In the genomic region with DNA sequence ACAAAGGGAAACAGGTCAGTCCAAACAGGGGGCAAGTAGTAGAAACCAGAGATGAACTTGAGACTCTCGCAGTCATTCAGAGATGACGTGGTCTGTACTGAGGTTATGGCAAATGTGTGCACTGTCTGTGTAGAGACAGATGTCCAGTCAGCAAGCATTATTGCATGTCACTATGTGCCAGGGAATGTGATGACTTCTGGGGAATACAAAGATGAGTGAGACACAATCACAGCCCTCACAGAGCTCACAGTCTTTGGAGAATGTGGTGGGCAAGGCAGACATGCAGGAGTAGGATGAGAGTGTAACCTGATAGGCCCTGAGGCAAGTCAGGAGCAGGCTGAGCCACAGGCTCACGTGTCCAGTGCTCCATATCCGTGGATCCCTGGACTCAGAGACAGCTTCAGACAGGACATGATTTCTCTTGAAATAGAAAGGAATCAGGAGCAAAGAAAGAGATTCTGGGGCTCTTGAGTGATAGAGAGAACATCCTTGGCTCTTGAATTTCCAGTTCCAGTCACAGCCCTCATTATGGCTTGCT, we compare ENCODE assay signal across 25 cellular contexts.
DNase-seq lines count a peak whose midpoint lies in the region; ATAC-seq and TF ChIP-seq lines count a peak whose summit lies in the region.
"Had no signal": no experiment of that assay in that cellular context is flagged by ENCODE, and none has a peak within 500 bp of the region (broad histone marks: within the 10 kb centered on the region; RNA-seq: fewer than 3 reads in every experiment).

No MANE protein-coding gene starts in this region.

- TF ChIP-seq CTCF in fibroblast of mammary gland (conservative IDR thresholded peaks at IDR 0.05; ENCODE audit: control insufficient read depth, insufficient read depth, low read depth, low read length), result no peak

- H3K4me1 Mint-ChIP-seq in activated naive CD8-positive, alpha-beta T cell (ENCODE audit: low read depth), result peaks cover 38% of the 10 kb centered on the region
- H3K4me1 Mint-ChIP-seq in activated naive CD8-positive, alpha-beta T cell treated with anti-CD3 and anti-CD28 coated beads for 36 hours, result peaks cover 40% of the 10 kb centered on the region
- no peaks in the 10 kb centered on the region for H3K4me1 Mint-ChIP-seq in stimulated activated effector memory CD8-positive, alpha-beta T cell treated with anti-CD3 and anti-CD28 coated beads, Interleukin-12 subunit alpha, Interleukin-12 subunit beta, amount 100 ng/mL, for 72 hours

- H3K36me3 Mint-ChIP-seq in activated naive CD8-positive, alpha-beta T cell, result no peaks in the 10 kb centered on the region
- H3K36me3 Mint-ChIP-seq in activated naive CD8-positive, alpha-beta T cell treated with anti-CD3 and anti-CD28 coated beads for 36 hours, result peaks cover 5% of the 10 kb centered on the region
- H3K36me3 Mint-ChIP-seq in stimulated activated effector memory CD8-positive, alpha-beta T cell treated with anti-CD3 and anti-CD28 coated beads, Interleukin-12 subunit alpha, Interleukin-12 subunit beta, amount 100 ng/mL, for 72 hours, result no peaks in the 10 kb centered on the region

- H3K4me3 ChIP-seq in fibroblast of mammary gland (ENCODE audit: control insufficient read depth, low read depth, low read length), result no peak overlapping the region
- H3K4me3 ChIP-seq: breast epithelium, smooth muscle cell, thyroid gland had no signal

- ATAC-seq in stimulated activated effector memory CD8-positive, alpha-beta T cell treated with anti-CD3 and anti-CD28 coated beads, Interleukin-12 subunit alpha, Interleukin-12 subunit beta, amount 100 ng/mL, for 72 hours, result peak; percentile 22
- ATAC-seq in HG02852 (IDR thresholded peaks at IDR 0.05; ENCODE audit: unreplicated experiment), result no peak
- ATAC-seq: activated CD4-positive, CD25-positive, alpha-beta regulatory T cell treated with anti-CD3 and anti-CD28 coated beads, Interleukin-2, amount 50 U/mL, for 24 hours; left lobe of liver; PC-3; Right ventricle myocardium inferior had no signal

- H3K4me3 Mint-ChIP-seq in activated naive CD8-positive, alpha-beta T cell, result no peak overlapping the region
- H3K4me3 Mint-ChIP-seq in activated naive CD8-positive, alpha-beta T cell treated with anti-CD3 and anti-CD28 coated beads for 36 hours, result no peak overlapping the region
- H3K4me3 Mint-ChIP-seq in stimulated activated effector memory CD8-positive, alpha-beta T cell treated with anti-CD3 and anti-CD28 coated beads, Interleukin-12 subunit alpha, Interleukin-12 subunit beta, amount 100 ng/mL, for 72 hours, result no peak overlapping the region
- H3K4me3 Mint-ChIP-seq: neural crest cell had no signal

- no peaks in the 10 kb centered on the region for H3K9me3 Mint-ChIP-seq in activated naive CD8-positive, alpha-beta T cell (ENCODE audit: low read depth)
- no peaks in the 10 kb centered on the region for H3K9me3 Mint-ChIP-seq in activated naive CD8-positive, alpha-beta T cell treated with anti-CD3 and anti-CD28 coated beads for 36 hours
- no peaks in the 10 kb centered on the region for H3K9me3 Mint-ChIP-seq in stimulated activated effector memory CD8-positive, alpha-beta T cell treated with anti-CD3 and anti-CD28 coated beads, Interleukin-12 subunit alpha, Interleukin-12 subunit beta, amount 100 ng/mL, for 72 hours
- H3K9me3 Mint-ChIP-seq: activated naive CD4-positive, alpha-beta T cell treated with anti-CD3 and anti-CD28 coated beads, Interleukin-2, amount 50 U/mL, for 72 hours; neural crest cell had no signal

- H3K27ac Mint-ChIP-seq in activated naive CD8-positive, alpha-beta T cell, result peak overlapping the region; percentile 64
- H3K27ac Mint-ChIP-seq in activated naive CD8-positive, alpha-beta T cell treated with anti-CD3 and anti-CD28 coated beads for 36 hours, result no peak overlapping the region
- no peak overlapping the region for H3K27ac Mint-ChIP-seq in stimulated activated effector memory CD8-positive, alpha-beta T cell treated with anti-CD3 and anti-CD28 coated beads, Interleukin-12 subunit alpha, Interleukin-12 subunit beta, amount 100 ng/mL, for 72 hours
- H3K27ac Mint-ChIP-seq: activated naive CD4-positive, alpha-beta T cell treated with anti-CD3 and anti-CD28 coated beads, Interleukin-2, amount 50 U/mL, for 72 hours had no signal

- DNase-seq in activated naive CD8-positive, alpha-beta T cell treated with anti-CD3 and anti-CD28 coated beads for 36 hours, result no peak
- DNase-seq in GM03348 (ENCODE audit: low spot score) (peak; percentile 14), fibroblast of mammary gland (ENCODE audit: low read depth) (peak; percentile 64), HPDE6-E6E7 (ENCODE audit: extremely low spot score) (no peak), COR-L47 (lab: John Stamatoyannopoulos, UW) (no peak)
- no peak for DNase-seq in stimulated activated effector memory CD8-positive, alpha-beta T cell treated with anti-CD3 and anti-CD28 coated beads, Interleukin-12 subunit alpha, Interleukin-12 subunit beta, amount 100 ng/mL, for 72 hours (ENCODE audit: low spot score in 2 of 2)
- DNase-seq: activated CD4-positive, alpha-beta T cell treated with anti-CD3 and anti-CD28 coated beads, Interleukin-2, amount 50 U/mL, for 48 hours; anterior cingulate cortex; BE2C; GOT3; MM.1S; NCI-H1417; NCI-H2029; NCI-H526; PC-3; thyroid gland had no signal

- no peaks in the 10 kb centered on the region for H3K27me3 Mint-ChIP-seq in activated naive CD8-positive, alpha-beta T cell
- H3K27me3 Mint-ChIP-seq in activated naive CD8-positive, alpha-beta T cell treated with anti-CD3 and anti-CD28 coated beads for 36 hours, result no peaks in the 10 kb centered on the region

Comparison
In these comparisons a context has a peak if more than half of its experiments do, and no peak if none do; other contexts are left out.
1. DNase-seq: peak in GM03348 (single experiment) and fibroblast of mammary gland (single experiment); none in activated naive CD8-positive, alpha-beta T cell treated with anti-CD3 and anti-CD28 coated beads for 36 hours (single experiment), stimulated activated effector memory CD8-positive, alpha-beta T cell treated with anti-CD3 and anti-CD28 coated beads, Interleukin-12 subunit alpha, Interleukin-12 subunit beta, amount 100 ng/mL, for 72 hours (0 of 2), HPDE6-E6E7 (single experiment) and COR-L47 (single experiment).